9 cellular contexts compared by ENCODE assay signal in genomic region chr1:204443871-204444581, GRCh38. TPM values are rescaled to one million over a fixed set of nuclear protein-coding genes. Genes with fewer than 3 reads are reported as not detected.
A peak's percentile ranks its signal among the peaks of the same experiment; 100 is the strongest.
DNase-seq lines count a peak whose midpoint lies in the region; ATAC-seq and TF ChIP-seq lines count a peak whose summit lies in the region.
"Had no signal": no experiment of that assay in that cellular context is flagged by ENCODE, and none has a peak within 500 bp of the region (broad histone marks: within the 10 kb centered on the region; RNA-seq: fewer than 3 reads in every experiment).

No MANE protein-coding gene starts in this region.

- H3K4me2 ChIP-seq in SK-N-SH, result no peak overlapping the region

- H2AFZ ChIP-seq in SK-N-SH (ENCODE audit: low read depth), result no peak overlapping the region

- H3F3A ChIP-seq in SK-N-SH (replicated peaks; ENCODE audit: insufficient read depth), result peaks cover 6% of the 10 kb centered on the region

- no peak for TF ChIP-seq EP300 in SK-N-SH (IDR thresholded peaks at IDR 0.05; ENCODE audit: borderline replicate concordance in 1 of 2, low read depth in 1 of 2, low read length in 1 of 2)

- POLR2A ChIA-PET in SK-N-SH (lab: Yijun Ruan, JAX), result no interaction called here

- no peak overlapping the region for H3K9ac ChIP-seq in SK-N-SH

- no peak for TF ChIP-seq RAD21 in SK-N-SH (IDR thresholded peaks at IDR 0.05; ENCODE audit: low read length)

- H3K9me3 ChIP-seq in RWPE2 (ENCODE audit: severe bottlenecking) (no peaks in the 10 kb centered on the region), SK-N-SH (no peaks in the 10 kb centered on the region)
- H3K9me3 ChIP-seq: mucosa of descending colon had no signal

- CTCF ChIA-PET in SK-N-SH (lab: Yijun Ruan, JAX), result interaction anchor here (0.6 to 35.1 kb wide), 5 partner anchors 10 to 498 kb away, joined by 3 to 1005 read pairs (median 3); partner anchors contain the start of gene PIK3C2B

- no peaks in the 10 kb centered on the region for H3K79me2 ChIP-seq in SK-N-SH (ENCODE audit: insufficient read depth)

- ATAC-seq in RWPE2 (ENCODE audit: low read depth), result peak; percentile 88
- ATAC-seq in esophagus mucosa, result peak; percentile 74
- ATAC-seq in HG03439 (IDR thresholded peaks at IDR 0.05; ENCODE audit: unreplicated experiment), result no peak
- ATAC-seq: mucosa of descending colon; stimulated activated naive B cell treated with anti-CD40 and anti-IgM and Interleukin-4, amounts not matched to agents 10 μg/mL and 1 μg/mL and 100 μg/mL, for 72 hours had no signal

- DNase-seq in HT1080 (ENCODE audit: low read depth) (peak; percentile 56), RWPE2 (ENCODE audit: low spot score) (no peak), dorsolateral prefrontal cortex (no peak), SK-N-SH (no peak)
- DNase-seq in stimulated activated CD4-positive, alpha-beta T cell treated with anti-CD3 and anti-CD28 coated beads, Interleukin-4, amount 100 ng/mL, for 1 hour, result peak; percentile 18
- DNase-seq: mucosa of descending colon; stimulated activated naive B cell treated with anti-CD40 and anti-IgM and Interleukin-4, amounts not matched to agents 10 μg/mL and 1 μg/mL and 100 μg/mL, for 72 hours had no signal

- no peak for TF ChIP-seq CTCF in RWPE2 (IDR thresholded peaks at IDR 0.05; ENCODE audit: poor library complexity, severe bottlenecking)
- TF ChIP-seq CTCF in dorsolateral prefrontal cortex (IDR thresholded peaks at IDR 0.05 in 54 of 56, conservative IDR thresholded peaks at IDR 0.05 in 2 of 56; ENCODE audit: low read depth in 1 of 56, partially characterized antibody in 56 of 56), result no peak
- TF ChIP-seq CTCF in SK-N-SH (IDR thresholded peaks at IDR 0.05), result no peak

- H4K20me1 ChIP-seq in SK-N-SH (ENCODE audit: insufficient read depth), result no peaks in the 10 kb centered on the region

- no peaks in the 10 kb centered on the region for H3K9me2 ChIP-seq in SK-N-SH

- no peaks in the 10 kb centered on the region for H3K27me3 ChIP-seq in RWPE2 (ENCODE audit: insufficient read depth, poor library complexity, severe bottlenecking)
- no peaks in the 10 kb centered on the region for H3K27me3 ChIP-seq in dorsolateral prefrontal cortex
- no peaks in the 10 kb centered on the region for H3K27me3 ChIP-seq in SK-N-SH (ENCODE audit: insufficient read depth)

- intact Hi-C loops in dorsolateral prefrontal cortex (cut with DNase I), result loop anchor here in 1 of 2 donors (5.0 kb wide), 1 partner anchor 523 kb away; no protein-coding TSS in a partner anchor

- H3K4me1 ChIP-seq in RWPE2 (ENCODE audit: insufficient read depth, poor library complexity, severe bottlenecking) (peaks cover 22% of the 10 kb centered on the region), SK-N-SH (ENCODE audit: control insufficient read depth in 1 of 2, insufficient read depth in 2 of 2, low read depth in 1 of 2, low read length in 1 of 2) (peaks cover under 1 to 5% of the 10 kb centered on the region in 2 experiments; a peak in 3 of 4 replicates)

- H3K36me3 ChIP-seq in RWPE2 (ENCODE audit: low read depth) (peaks cover 8% of the 10 kb centered on the region; the same call in 1 of the 2 replicates), SK-N-SH (replicated peaks in 1 of 2; ENCODE audit: control insufficient read depth in 1 of 2, insufficient read depth in 2 of 2, low read length in 1 of 2) (peaks cover 0 to 24% of the 10 kb centered on the region in 2 experiments)

- WGBS in SK-N-SH (ENCODE audit: low lambda C conversion rate), result 81% methylated on average over 11 of the region's 11 CpGs

- H3K27ac ChIP-seq in RWPE2 (ENCODE audit: poor library complexity, severe bottlenecking) (peak overlapping the region; percentile 71), dorsolateral prefrontal cortex (peak overlapping the region in 25 of 59 donors; percentile 3 to 81 (median 32)), SK-N-SH (ENCODE audit: low read depth in 2 of 2, low read length in 1 of 2) (no peak overlapping the region)

- no peak overlapping the region for H3K4me3 ChIP-seq in RWPE2 (ENCODE audit: severe bottlenecking)
- no peak overlapping the region for H3K4me3 ChIP-seq in dorsolateral prefrontal cortex
- H3K4me3 ChIP-seq in SK-N-SH (ENCODE audit: low read depth in 2 of 2, low read length in 1 of 2), result no peak overlapping the region
- H3K4me3 ChIP-seq: mucosa of descending colon had no signal

TF ChIP-seq in SK-N-SH, 30 proteins besides CTCF, POLR2A, EP300 and RAD21 (continues in another document):
- TF ChIP-seq GATA2 (CRISPR knock-in tag; IDR thresholded peaks at IDR 0.05) (no peak), TEAD4 (IDR thresholded peaks at IDR 0.05; ENCODE audit: borderline replicate concordance, insufficient read depth) (no peak), FOSL2 (IDR thresholded peaks at IDR 0.05; ENCODE audit: borderline replicate concordance, low read depth) (no peak), REST (IDR thresholded peaks at IDR 0.05; ENCODE audit: low read depth, low read length) (no peak), GABPA (IDR thresholded peaks at IDR 0.05; ENCODE audit: low read depth) (no peak), TAF1 (IDR thresholded peaks at IDR 0.05; ENCODE audit: borderline replicate concordance, low read depth, low read length) (no peak), FOXJ3 (CRISPR knock-in tag; IDR thresholded peaks at IDR 0.05) (no peak), EZH2phosphoT487 (IDR thresholded peaks at IDR 0.05; ENCODE audit: borderline replicate concordance, low read depth) (no peak), CHD2 (IDR thresholded peaks at IDR 0.05; ENCODE audit: low read length, partially characterized antibody) (no peak), FOXM1 (IDR thresholded peaks at IDR 0.05; ENCODE audit: low read depth) (no peak), SMC3 (IDR thresholded peaks at IDR 0.05; ENCODE audit: low read depth, low read length) (no peak), NFIC (IDR thresholded peaks at IDR 0.05; ENCODE audit: borderline replicate concordance) (no peak), MEF2A (IDR thresholded peaks at IDR 0.05; ENCODE audit: borderline replicate concordance, low read depth) (no peak), USF1 (IDR thresholded peaks at IDR 0.05; ENCODE audit: borderline replicate concordance, low read depth) (no peak), SIN3A (IDR thresholded peaks at IDR 0.05; ENCODE audit: borderline replicate concordance, low read depth, low read length) (no peak)
- TF ChIP-seq, protein P1, sequence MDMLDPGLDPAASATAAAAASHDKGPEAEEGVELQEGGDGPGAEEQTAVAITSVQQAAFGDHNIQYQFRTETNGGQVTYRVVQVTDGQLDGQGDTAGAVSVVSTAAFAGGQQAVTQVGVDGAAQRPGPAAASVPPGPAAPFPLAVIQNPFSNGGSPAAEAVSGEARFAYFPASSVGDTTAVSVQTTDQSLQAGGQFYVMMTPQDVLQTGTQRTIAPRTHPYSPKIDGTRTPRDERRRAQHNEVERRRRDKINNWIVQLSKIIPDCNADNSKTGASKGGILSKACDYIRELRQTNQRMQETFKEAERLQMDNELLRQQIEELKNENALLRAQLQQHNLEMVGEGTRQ (IDR thresholded peaks at IDR 0.05; ENCODE audit: borderline replicate concordance, low read depth, low read length), result no peak

RNA-seq across cellular contexts. Expression of gene PPP1R15B, which starts 32.4 kb away (rescaled TPM):
- total RNA-seq in HT1080 (2014; rRNA removed; shearing (Covaris generic)), result 21.3 and 27.4 TPM in 2 replicates
- 32.1 and 37.9 TPM in 2 replicates for polyA plus RNA-seq in HT1080 (2015; cell fraction: cytosol; rRNA removed)
- polyA plus RNA-seq in HT1080 (2015; cell fraction: nucleus; rRNA removed), result 38.7 and 43.0 TPM in 2 replicates
- total RNA-seq in esophagus mucosa (27.5 TPM), dorsolateral prefrontal cortex (10 to 100 TPM; 26.2 to 55.9 (median 35.6) TPM)
- polyA plus RNA-seq in SK-N-SH (2012; rRNA removed), result 12.1 and 14.3 TPM in 2 replicates
- 13.1 and 13.4 TPM in 2 replicates for polyA plus RNA-seq in SK-N-SH (2012; cell fraction: cytosol; rRNA removed)
- 10.3 and 13.2 TPM in 2 replicates for polyA plus RNA-seq in SK-N-SH (2012; cell fraction: nucleus; rRNA removed)

RNA-seq across cellular contexts. Expression of gene PIK3C2B, which starts 50.6 kb away (rescaled TPM):
- total RNA-seq in HT1080 (2014; rRNA removed; shearing (Covaris generic)), result 2.8 and 4.6 TPM in 2 replicates
- polyA plus RNA-seq in HT1080 (2015; cell fraction: cytosol; rRNA removed), result 0.60 and 1.2 TPM in 2 replicates
- polyA plus RNA-seq in HT1080 (2015; cell fraction: nucleus; rRNA removed), result 2.2 and 2.9 TPM in 2 replicates
- total RNA-seq in esophagus mucosa (23.7 TPM), dorsolateral prefrontal cortex (100 to 1,000 TPM in 8 of 120 experiments, 10 to 100 TPM in 112; 38.4 to 188 (median 62.6) TPM)
- 6.5 and 6.6 TPM in 2 replicates for polyA plus RNA-seq in SK-N-SH (2012; rRNA removed)
- 2.4 and 3.6 TPM in 2 replicates for polyA plus RNA-seq in SK-N-SH (2012; cell fraction: cytosol; rRNA removed)
- polyA plus RNA-seq in SK-N-SH (2012; cell fraction: nucleus; rRNA removed), result 10.2 and 11.2 TPM in 2 replicates

Comparison
In these comparisons a context has a peak if more than half of its experiments do, and no peak if none do; other contexts are left out.
1. DNase-seq: peak in HT1080 (single experiment) and stimulated activated CD4-positive, alpha-beta T cell treated with anti-CD3 and anti-CD28 coated beads, Interleukin-4, amount 100 ng/mL, for 1 hour (single experiment); none in RWPE2 (single experiment), dorsolateral prefrontal cortex (0 of 10) and SK-N-SH (single experiment).